ENCODE assay signal across 8 cellular contexts in the genomic region with DNA sequence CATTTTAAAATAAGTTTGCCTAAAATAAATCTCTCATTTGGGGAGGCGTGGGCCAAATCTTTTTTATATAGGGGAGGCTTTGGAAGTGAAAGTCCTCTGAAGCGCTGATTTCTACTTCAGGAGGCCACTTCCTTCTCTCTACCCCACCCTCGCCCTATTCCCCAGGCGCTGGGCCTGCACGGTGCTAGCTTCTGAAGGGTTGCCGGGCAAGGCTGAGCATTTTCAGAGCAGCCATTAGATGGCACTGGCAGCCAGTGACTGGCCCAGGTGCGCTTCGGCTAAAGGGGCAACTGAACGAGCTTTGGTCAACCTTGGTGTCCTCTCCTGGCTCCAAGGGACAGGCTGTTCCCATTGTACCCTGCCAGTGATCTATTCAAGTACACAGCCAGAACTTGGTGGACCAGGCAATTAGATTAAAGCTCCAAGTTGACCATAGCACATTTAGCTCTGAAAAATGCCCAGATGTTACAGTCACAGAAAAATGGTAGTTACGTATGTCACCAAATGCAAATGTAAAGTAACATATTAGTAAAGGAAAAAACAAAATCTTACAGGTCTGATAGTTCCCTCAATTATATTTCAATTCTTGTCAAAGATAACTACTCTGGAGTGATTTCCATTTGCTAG.
A peak's percentile ranks its signal among the peaks of the same experiment; 100 is the strongest.
DNase-seq lines count a peak whose midpoint lies in the region; ATAC-seq and FAIRE-seq lines count a peak whose summit lies in the region.

No MANE protein-coding gene starts in this region.

- ATAC-seq in HG03378 (IDR thresholded peaks at IDR 0.05; ENCODE audit: unreplicated experiment), result peak; percentile 73
- ATAC-seq in HG02623 (IDR thresholded peaks at IDR 0.05; ENCODE audit: unreplicated experiment), result no peak

- FAIRE-seq in GM19239 (lab: Jason Lieb, UNC) (peak; percentile 94), urothelium cell line (lab: Jason Lieb, UNC) (peak; percentile 88)

- peak; percentile 69 for DNase-seq in DMS153 (lab: John Stamatoyannopoulos, UW)
- peak; percentile 70 for DNase-seq in GM19239 (ENCODE audit: insufficient read length, low spot score)
- peak; percentile 68 for DNase-seq in NOMO-1 treated with DMSO at 0.1 percent for 48 hours (lab: John Stamatoyannopoulos, UW; ENCODE audit: unreplicated experiment)
- DNase-seq in activated T-helper 1 cell treated with Interleukin-2 at 50 U/mL for 16 hours (ENCODE audit: low read depth), result peak; percentile 10
- DNase-seq in kidney tubule cell (ENCODE audit: low spot score), result peak; percentile 21
- peak; percentile 62 for DNase-seq in urothelium cell line (ENCODE audit: low spot score)

Comparison
In these comparisons a context has a peak if more than half of its experiments do, and no peak if none do; other contexts are left out.
1. DNase-seq: peak in every context shown above with its lines; median percentile 70 in GM19239; 69 in DMS153; 68 in NOMO-1 treated with DMSO at 0.1 percent for 48 hours; 62 in urothelium cell line; 21 in kidney tubule cell; 10 in activated T-helper 1 cell treated with Interleukin-2 at 50 U/mL for 16 hours.